9 cellular contexts compared by ENCODE assay signal in the genomic region with DNA sequence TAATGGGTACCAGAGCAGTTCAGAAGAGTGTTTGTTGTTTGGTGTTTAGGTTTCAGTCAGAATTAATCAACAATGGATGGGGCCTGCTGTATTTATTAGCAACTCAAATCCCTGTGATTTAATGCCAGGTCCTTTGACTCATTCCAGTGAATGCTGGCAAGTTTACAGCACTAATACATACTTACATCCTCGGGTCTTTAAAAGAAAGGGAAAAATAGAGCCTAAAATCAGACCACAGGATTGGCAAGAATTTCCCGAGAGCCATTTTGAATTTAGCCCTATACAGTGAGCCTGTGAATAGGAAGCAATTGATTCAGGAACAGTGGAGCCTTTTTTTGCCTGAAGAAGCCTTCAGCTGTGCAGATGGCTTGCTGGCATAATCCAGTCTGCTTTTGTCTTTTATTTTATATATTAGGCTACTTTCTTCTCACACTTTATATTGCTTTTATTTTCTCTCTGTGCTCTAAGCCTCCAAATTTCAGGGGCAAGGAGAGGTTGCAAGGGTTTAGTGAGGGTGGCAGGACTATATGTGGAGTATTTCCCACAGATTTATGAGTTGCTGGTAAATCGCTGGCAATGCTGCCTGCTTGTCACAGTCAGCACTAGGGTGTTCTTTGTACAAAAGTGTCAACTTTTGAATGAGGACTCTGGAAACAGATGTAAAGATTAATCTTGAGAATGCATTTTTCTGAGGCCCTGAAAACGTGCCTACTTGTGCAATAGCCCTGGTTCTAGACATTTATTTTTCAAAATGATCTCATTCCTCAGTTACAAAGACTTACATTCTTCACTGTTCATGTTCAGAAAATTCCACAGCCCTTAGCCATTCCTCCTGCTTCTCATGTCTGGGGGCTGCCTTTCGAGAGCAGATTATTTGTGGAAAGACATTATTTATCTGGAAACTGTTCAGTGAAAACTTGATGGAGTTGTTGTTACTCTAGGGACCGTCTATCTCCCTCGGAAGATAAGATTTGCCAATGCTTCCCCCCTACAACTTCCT.
DNase-seq lines count a peak whose midpoint lies in the region; ATAC-seq and TF ChIP-seq lines count a peak whose summit lies in the region.
"Had no signal": no experiment of that assay in that cellular context is flagged by ENCODE, and none has a peak within 500 bp of the region (broad histone marks: within the 10 kb centered on the region; RNA-seq: fewer than 3 reads in every experiment).

No MANE protein-coding gene starts in this region.

- POLR2A ChIA-PET in T-cell (lab: Charles Lee): no interaction called here

- ATAC-seq in T-cell (replicated peaks in 1 of 4): no peak

- H3K4me3 ChIP-seq in endodermal cell (ENCODE audit: low read length): no peak overlapping the region
- H3K4me3 ChIP-seq in tibial artery: peak overlapping the region in 1 of 2 donors; percentile 19

- peaks cover 10% of the 10 kb centered on the region for H3K9me3 Mint-ChIP-seq in endodermal cell
- no peaks in the 10 kb centered on the region for H3K9me3 Mint-ChIP-seq in T-cell
- peaks cover 2% of the 10 kb centered on the region for H3K9me3 Mint-ChIP-seq in glutamatergic neuron (ENCODE audit: unreplicated experiment)

- H3K9ac ChIP-seq in endodermal cell (ENCODE audit: extremely low read depth, low read length, poor library complexity, severe bottlenecking): no peak overlapping the region

- H3K27me3 Mint-ChIP-seq in endodermal cell (ENCODE audit: insufficient read depth) (peaks cover 2% of the 10 kb centered on the region), T-cell (peaks cover 0 to 4% of the 10 kb centered on the region in 2 donors), glutamatergic neuron (ENCODE audit: unreplicated experiment) (no peaks in the 10 kb centered on the region)

- no peaks in the 10 kb centered on the region for H3K4me1 ChIP-seq in endodermal cell (ENCODE audit: control insufficient read depth, insufficient read depth, low read length)
- peaks cover 0 to 12% (median 8%) of the 10 kb centered on the region in 4 donors for H3K4me1 ChIP-seq in tibial artery

- H3K27ac Mint-ChIP-seq in endodermal cell (no peak overlapping the region), T-cell (no peak overlapping the region), glutamatergic neuron (ENCODE audit: unreplicated experiment) (no peak overlapping the region)

- DNase-seq in NCI-H226 (peak; percentile 91), endodermal cell (no peak), lung microvascular endothelial cell (ENCODE audit: low read depth in 2 of 2) (peak; percentile 50 to 57), tibial artery (no peak), T-cell (no peak), glutamatergic neuron (no peak), NCI-H2227 treated with DMSO at 0.1 percent for 48 hours (lab: John Stamatoyannopoulos, UW) (no peak)
- no peak for DNase-seq in activated naive CD4-positive, alpha-beta T cell treated with anti-CD3 and anti-CD28 coated beads, Interleukin-2, amount 50 U/mL, for 16 hours
- DNase-seq: NCI-H69 had no signal

- TF ChIP-seq CTCF in endodermal cell (conservative IDR thresholded peaks at IDR 0.05) (no peak), tibial artery (IDR thresholded peaks at IDR 0.05) (no peak), glutamatergic neuron (IDR thresholded peaks at IDR 0.05; ENCODE audit: partially characterized antibody, unreplicated experiment) (no peak)

- H3K4me1 Mint-ChIP-seq in endodermal cell: peaks cover 4% of the 10 kb centered on the region
- H3K4me1 Mint-ChIP-seq in T-cell: no peaks in the 10 kb centered on the region
- H3K4me1 Mint-ChIP-seq in glutamatergic neuron (ENCODE audit: low read depth, unreplicated experiment): no peaks in the 10 kb centered on the region

- H3K36me3 ChIP-seq in endodermal cell (ENCODE audit: control insufficient read depth, insufficient read depth, low read length): no peaks in the 10 kb centered on the region
- no peaks in the 10 kb centered on the region for H3K36me3 ChIP-seq in tibial artery

- H3K27ac ChIP-seq in endodermal cell (ENCODE audit: low read depth, low read length) (peak overlapping the region; percentile 74), tibial artery (peak overlapping the region; percentile 20 to 32)

- no peak overlapping the region for H3K4me3 Mint-ChIP-seq in endodermal cell
- H3K4me3 Mint-ChIP-seq in T-cell: no peak overlapping the region
- H3K4me3 Mint-ChIP-seq in glutamatergic neuron (ENCODE audit: unreplicated experiment): no peak overlapping the region

- intact Hi-C loops in tibial artery (cut with DNase I; ENCODE audit: low total_unique reads): no loop called here

- H3K9me3 ChIP-seq in endodermal cell (ENCODE audit: control insufficient read depth, low read length): peaks cover 24% of the 10 kb centered on the region
- H3K9me3 ChIP-seq in tibial artery: no peaks in the 10 kb centered on the region

- WGBS in endodermal cell (ENCODE audit: insufficient coverage in 1 of 2, insufficient read length in 1 of 2), 2 experiments: 92 to 95% methylated on average over 3 to 7 of the region's 7 CpGs

- H3K27me3 ChIP-seq in endodermal cell (ENCODE audit: control insufficient read depth, insufficient read depth, low read length, poor library complexity, severe bottlenecking) (no peaks in the 10 kb centered on the region), tibial artery (no peaks in the 10 kb centered on the region)

- CTCF ChIA-PET in T-cell (lab: Charles Lee): no interaction called here

- peaks cover 2% of the 10 kb centered on the region for H3K36me3 Mint-ChIP-seq in endodermal cell (ENCODE audit: low read depth)
- H3K36me3 Mint-ChIP-seq in T-cell: no peaks in the 10 kb centered on the region
- H3K36me3 Mint-ChIP-seq in glutamatergic neuron (ENCODE audit: unreplicated experiment): no peaks in the 10 kb centered on the region

Comparison
In these comparisons a context has a peak if more than half of its experiments do, and no peak if none do; other contexts are left out.
1. DNase-seq: peak in NCI-H226 (single experiment) and lung microvascular endothelial cell (2 of 2); none in endodermal cell (single experiment), tibial artery (0 of 2), T-cell (0 of 34), activated naive CD4-positive, alpha-beta T cell treated with anti-CD3 and anti-CD28 coated beads, Interleukin-2, amount 50 U/mL, for 16 hours (single experiment), glutamatergic neuron (single experiment) and NCI-H2227 treated with DMSO at 0.1 percent for 48 hours (single experiment).